ENCODE assay signal across 11 cellular contexts in genomic region chr15:35496585-35496984, GRCh38. TPM values are rescaled to one million over a fixed set of nuclear protein-coding genes. Genes with fewer than 3 reads are reported as not detected.
A peak's percentile ranks its signal among the peaks of the same experiment; 100 is the strongest.
DNase-seq lines count a peak whose midpoint lies in the region; ATAC-seq and TF ChIP-seq lines count a peak whose summit lies in the region.
"Had no signal": no experiment of that assay in that cellular context is flagged by ENCODE, and none has a peak within 500 bp of the region (broad histone marks: within the 10 kb centered on the region; RNA-seq: fewer than 3 reads in every experiment).

No MANE protein-coding gene starts in this region.

- intact Hi-C loops in cardiac septum (cut with DNase I): no loop called here

- H3K9me3 Mint-ChIP-seq in neural crest cell (peaks cover 3% of the 10 kb centered on the region), HFFc6 (no peaks in the 10 kb centered on the region)
- H3K9me3 Mint-ChIP-seq: activated CD4-positive, alpha-beta T cell treated with anti-CD3 and anti-CD28 coated beads, Interleukin-2, amount 10 ng/mL, durations not matched to agents 24 days and 14 days had no signal

- TF ChIP-seq CTCF in neural crest cell (conservative IDR thresholded peaks at IDR 0.05) (no peak), HFFc6 (IDR thresholded peaks at IDR 0.05) (no peak)

- peak; percentile 98 for ATAC-seq in GM19043 (IDR thresholded peaks at IDR 0.05; ENCODE audit: low read depth, unreplicated experiment)
- ATAC-seq in HG02588 (IDR thresholded peaks at IDR 0.05; ENCODE audit: unreplicated experiment): peak; percentile 100
- ATAC-seq in HG03460 (IDR thresholded peaks at IDR 0.05; ENCODE audit: unreplicated experiment): peak; percentile 99

- H3K4me3 Mint-ChIP-seq in neural crest cell: no peak overlapping the region
- H3K4me3 Mint-ChIP-seq in HFFc6: no peak overlapping the region
- H3K4me3 Mint-ChIP-seq: activated CD4-positive, alpha-beta T cell treated with anti-CD3 and anti-CD28 coated beads, Interleukin-2, amount 10 ng/mL, durations not matched to agents 24 days and 14 days; mesothelial cell of epicardium had no signal

- H3K27ac Mint-ChIP-seq in neural crest cell (ENCODE audit: unreplicated experiment) (peak overlapping the region; percentile 21), HFFc6 (no peak overlapping the region)
- H3K27ac Mint-ChIP-seq: activated CD4-positive, alpha-beta T cell treated with anti-CD3 and anti-CD28 coated beads, Interleukin-2, amount 10 ng/mL, durations not matched to agents 24 days and 14 days; mesothelial cell of epicardium had no signal

- DNase-seq in neural crest cell (ENCODE audit: low read depth, low spot score) (no peak), NK-92 (lab: John Stamatoyannopoulos, UW; ENCODE audit: unreplicated experiment) (no peak), NCI-H146 treated with DMSO at 0.1 percent for 48 hours (lab: John Stamatoyannopoulos, UW; ENCODE audit: unreplicated experiment) (no peak), HFFc6 (no peak), cardiac septum (ENCODE audit: low spot score) (no peak)
- DNase-seq: activated CD4-positive, alpha-beta T cell treated with anti-CD3 and anti-CD28 coated beads, Interleukin-2, amount 10 ng/mL, durations not matched to agents 24 days and 14 days; Peyer's patch had no signal

- H3K4me1 Mint-ChIP-seq in neural crest cell (peaks cover 11% of the 10 kb centered on the region), HFFc6 (ENCODE audit: low read depth) (peaks cover 13% of the 10 kb centered on the region)
- H3K4me1 Mint-ChIP-seq: activated CD4-positive, alpha-beta T cell treated with anti-CD3 and anti-CD28 coated beads, Interleukin-2, amount 10 ng/mL, durations not matched to agents 24 days and 14 days; mesothelial cell of epicardium had no signal

- H3K36me3 Mint-ChIP-seq in neural crest cell (ENCODE audit: low read depth) (no peaks in the 10 kb centered on the region), HFFc6 (ENCODE audit: low read depth) (no peaks in the 10 kb centered on the region)
- H3K36me3 Mint-ChIP-seq: mesothelial cell of epicardium had no signal

- no peaks in the 10 kb centered on the region for H3K27me3 Mint-ChIP-seq in neural crest cell (ENCODE audit: low read depth)
- no peaks in the 10 kb centered on the region for H3K27me3 Mint-ChIP-seq in HFFc6 (ENCODE audit: insufficient read depth)
- H3K27me3 Mint-ChIP-seq: activated CD4-positive, alpha-beta T cell treated with anti-CD3 and anti-CD28 coated beads, Interleukin-2, amount 10 ng/mL, durations not matched to agents 24 days and 14 days had no signal

RNA-seq across cellular contexts. Expression of gene DPH6, which starts 49.4 kb away (rescaled TPM):
- total RNA-seq in neural crest cell (18.0 and 20.1 TPM in 2 replicates), cardiac septum (19.7 TPM)
- 10 to 100 TPM in 4 of 6 experiments, 1 to 10 TPM in 2; 8.9 to 14.8 (median 12.1) TPM for total RNA-seq in HFFc6 (2021; fragmentation: NEBNext Ultra II Directional; extraction: Animal tissue kit (Norgen Biotek cat#: 25700))
